ENCODE assay signal across 8 cellular contexts in genomic region chr18:35143615-35144596, GRCh38.
DNase-seq lines count a peak whose midpoint lies in the region; ATAC-seq and TF ChIP-seq lines count a peak whose summit lies in the region.

No MANE protein-coding gene starts in this region.

- H3K4me1 Mint-ChIP-seq in activated CD8-positive, alpha-beta memory T cell treated with anti-CD3 and anti-CD28 coated beads, Interleukin-2, amount 10 ng/mL, durations not matched to agents 7 days and 5 days = peaks cover 4% of the 10 kb centered on the region
- no peaks in the 10 kb centered on the region for H3K4me1 Mint-ChIP-seq in activated CD4-positive, alpha-beta memory T cell treated with anti-CD3 and anti-CD28 coated beads for 36 hours (ENCODE audit: low read depth)
- H3K4me1 Mint-ChIP-seq in mesothelial cell of epicardium = no peaks in the 10 kb centered on the region

- H3K27me3 Mint-ChIP-seq in activated CD8-positive, alpha-beta memory T cell treated with anti-CD3 and anti-CD28 coated beads, Interleukin-2, amount 10 ng/mL, durations not matched to agents 7 days and 5 days = no peaks in the 10 kb centered on the region
- no peaks in the 10 kb centered on the region for H3K27me3 Mint-ChIP-seq in activated CD4-positive, alpha-beta memory T cell treated with anti-CD3 and anti-CD28 coated beads for 36 hours
- no peaks in the 10 kb centered on the region for H3K27me3 Mint-ChIP-seq in mesothelial cell of epicardium (ENCODE audit: low read depth)

- peaks cover 2% of the 10 kb centered on the region for H3K9me3 Mint-ChIP-seq in activated CD8-positive, alpha-beta memory T cell treated with anti-CD3 and anti-CD28 coated beads, Interleukin-2, amount 10 ng/mL, durations not matched to agents 7 days and 5 days (ENCODE audit: low read depth)
- peaks cover 13% of the 10 kb centered on the region for H3K9me3 Mint-ChIP-seq in activated CD4-positive, alpha-beta memory T cell treated with anti-CD3 and anti-CD28 coated beads for 36 hours
- H3K9me3 Mint-ChIP-seq in mesothelial cell of epicardium = peaks cover 16% of the 10 kb centered on the region

- DNase-seq in activated CD8-positive, alpha-beta memory T cell treated with anti-CD3 and anti-CD28 coated beads, Interleukin-2, amount 10 ng/mL, durations not matched to agents 7 days and 5 days = peak; percentile 47
- no peak for DNase-seq in activated CD8-positive, alpha-beta memory T cell treated with anti-CD3 and anti-CD28 coated beads for 24 hours
- DNase-seq in NCI-H2227 treated with DMSO at 0.1 percent for 48 hours (lab: John Stamatoyannopoulos, UW) (peak; percentile 85), fibroblast of the aortic adventitia (ENCODE audit: low read depth) (peak; percentile 74), nucleus accumbens (lab: John Stamatoyannopoulos, UW) (peak in 43 of 56 donors; percentile 12 to 81 (median 41)), mesothelial cell of epicardium (ENCODE audit: low spot score in 2 of 2, unreplicated experiment in 2 of 2) (no peak)
- DNase-seq in activated CD4-positive, alpha-beta memory T cell treated with anti-CD3 and anti-CD28 coated beads for 36 hours = peak; percentile 38

- peaks cover 23% of the 10 kb centered on the region for H3K36me3 Mint-ChIP-seq in activated CD8-positive, alpha-beta memory T cell treated with anti-CD3 and anti-CD28 coated beads, Interleukin-2, amount 10 ng/mL, durations not matched to agents 7 days and 5 days
- H3K36me3 Mint-ChIP-seq in activated CD4-positive, alpha-beta memory T cell treated with anti-CD3 and anti-CD28 coated beads for 36 hours = peaks cover 25% of the 10 kb centered on the region
- peaks cover 11% of the 10 kb centered on the region for H3K36me3 Mint-ChIP-seq in mesothelial cell of epicardium

- POLR2A ChIA-PET in activated CD4-positive, alpha-beta memory T cell treated with anti-CD3 and anti-CD28 coated beads for 36 hours (lab: Charles Lee) = no interaction called here

- TF ChIP-seq CTCF in fibroblast of the aortic adventitia (IDR thresholded peaks at IDR 0.05; ENCODE audit: insufficient read depth, low read length) (peak; percentile 88), mesothelial cell of epicardium (IDR thresholded peaks at IDR 0.05; ENCODE audit: unreplicated experiment) (no peak)

- no peak overlapping the region for H3K27ac Mint-ChIP-seq in activated CD8-positive, alpha-beta memory T cell treated with anti-CD3 and anti-CD28 coated beads, Interleukin-2, amount 10 ng/mL, durations not matched to agents 7 days and 5 days
- no peak overlapping the region for H3K27ac Mint-ChIP-seq in activated CD4-positive, alpha-beta memory T cell treated with anti-CD3 and anti-CD28 coated beads for 36 hours
- no peak overlapping the region for H3K27ac Mint-ChIP-seq in mesothelial cell of epicardium

- ATAC-seq in activated CD8-positive, alpha-beta memory T cell treated with anti-CD3 and anti-CD28 coated beads, Interleukin-2, amount 10 ng/mL, durations not matched to agents 7 days and 5 days = no peak
- ATAC-seq in HG02981 (IDR thresholded peaks at IDR 0.05; ENCODE audit: unreplicated experiment) = peak; percentile 51

- CTCF ChIA-PET in activated CD8-positive, alpha-beta memory T cell treated with anti-CD3 and anti-CD28 coated beads, Interleukin-2, amount 10 ng/mL, durations not matched to agents 7 days and 5 days (lab: Charles Lee) = interaction anchor here (0.8 to 2.3 kb wide), 14 partner anchors 8 to 307 kb away, joined by 3 to 9 read pairs (median 4); partner anchors contain the start of gene MAPRE2
- CTCF ChIA-PET in activated CD4-positive, alpha-beta memory T cell treated with anti-CD3 and anti-CD28 coated beads for 36 hours (lab: Charles Lee) = interaction anchor here (0.6 to 4.0 kb wide), 17 partner anchors 8 to 1136 kb away, joined by 3 to 61 read pairs (median 4); no protein-coding TSS in a partner anchor

- H3K4me3 ChIP-seq in fibroblast of the aortic adventitia (ENCODE audit: low read depth, low read length) = no peak overlapping the region

- H3K4me3 Mint-ChIP-seq in activated CD8-positive, alpha-beta memory T cell treated with anti-CD3 and anti-CD28 coated beads, Interleukin-2, amount 10 ng/mL, durations not matched to agents 7 days and 5 days = no peak overlapping the region
- no peak overlapping the region for H3K4me3 Mint-ChIP-seq in activated CD4-positive, alpha-beta memory T cell treated with anti-CD3 and anti-CD28 coated beads for 36 hours
- no peak overlapping the region for H3K4me3 Mint-ChIP-seq in mesothelial cell of epicardium

- intact Hi-C loops in activated CD4-positive, alpha-beta memory T cell treated with anti-CD3 and anti-CD28 coated beads for 36 hours (cut with micrococcal nuclease) = loop anchor here (1.0 to 5.0 kb wide), 3 partner anchors 118 to 277 kb away; no protein-coding TSS in a partner anchor

Comparison
In these comparisons a context has a peak if more than half of its experiments do, and no peak if none do; other contexts are left out.
1. DNase-seq: peak in activated CD8-positive, alpha-beta memory T cell treated with anti-CD3 and anti-CD28 coated beads, Interleukin-2, amount 10 ng/mL, durations not matched to agents 7 days and 5 days (single experiment), NCI-H2227 treated with DMSO at 0.1 percent for 48 hours (single experiment), activated CD4-positive, alpha-beta memory T cell treated with anti-CD3 and anti-CD28 coated beads for 36 hours (single experiment), fibroblast of the aortic adventitia (single experiment) and nucleus accumbens (43 of 56); none in activated CD8-positive, alpha-beta memory T cell treated with anti-CD3 and anti-CD28 coated beads for 24 hours (single experiment) and mesothelial cell of epicardium (0 of 2).